ENCODE assay signal across 23 cellular contexts in the genomic region with DNA sequence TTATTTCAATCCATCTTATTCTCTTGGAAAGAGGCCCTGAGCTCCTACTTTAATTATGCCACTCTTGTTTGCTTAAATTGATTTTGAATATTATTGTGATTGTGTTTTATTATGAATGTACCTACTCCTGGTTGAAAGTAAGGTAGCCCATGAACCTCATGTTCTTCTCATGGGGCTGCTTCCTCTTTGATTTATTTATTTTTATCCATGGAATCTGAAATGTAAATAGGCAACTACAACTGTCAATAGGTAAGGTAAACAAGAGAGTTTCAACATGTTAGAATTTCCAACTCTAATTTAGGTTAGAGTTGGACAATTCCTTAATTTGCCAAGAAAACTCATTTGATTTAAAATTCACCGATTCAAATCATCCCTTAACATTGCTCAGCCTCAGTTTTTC. TPM values are rescaled to one million over a fixed set of nuclear protein-coding genes. Genes with fewer than 3 reads are reported as not detected.
A peak's percentile ranks its signal among the peaks of the same experiment; 100 is the strongest.
DNase-seq lines count a peak whose midpoint lies in the region; ATAC-seq and TF ChIP-seq lines count a peak whose summit lies in the region.
"Had no signal": no experiment of that assay in that cellular context is flagged by ENCODE, and none has a peak within 500 bp of the region (broad histone marks: within the 10 kb centered on the region; RNA-seq: fewer than 3 reads in every experiment).

No MANE protein-coding gene starts in this region.

- no peak overlapping the region for H3K4me2 ChIP-seq in IMR-90 (ENCODE audit: low read depth, low read length)
- H3K4me2 ChIP-seq: A549; BLaER1 treated with 17β-estradiol and CSF1 and Interleukin-3, amounts not matched to agents 10 nM and 100 nM; GM23338 had no signal

- WGBS in IMR-90 (ENCODE audit: extremely low coverage in 2 of 2, insufficient read length in 1 of 2), 2 experiments = no CpG with 5 or more reads among the region's 1 CpG
- 44% methylated on average over 1 of the region's 1 CpG for WGBS in right lobe of liver (ENCODE audit: insufficient coverage, low coverage, low lambda C conversion rate, missing lambda C conversion rate)

- TF ChIP-seq CTCF in IMR-90 (conservative IDR thresholded peaks at IDR 0.05; ENCODE audit: low read depth, low read length) (no peak), right lobe of liver (IDR thresholded peaks at IDR 0.05) (no peak), MCF 10A (IDR thresholded peaks at IDR 0.05; ENCODE audit: unreplicated experiment) (no peak)

- H3K4me1 Mint-ChIP-seq in MCF 10A (ENCODE audit: insufficient read depth, unreplicated experiment) = no peaks in the 10 kb centered on the region
- H3K4me1 Mint-ChIP-seq in CD4-positive, alpha-beta memory T cell = no peaks in the 10 kb centered on the region
- H3K4me1 Mint-ChIP-seq: CD14-positive monocyte had no signal

- H3K9ac ChIP-seq in IMR-90 (ENCODE audit: low read depth, low read length) = no peak overlapping the region
- H3K9ac ChIP-seq: BLaER1 treated with 17β-estradiol and CSF1 and Interleukin-3, amounts not matched to agents 10 nM and 100 nM had no signal

- no peak for ATAC-seq in IMR-90 (ENCODE audit: low read depth)
- peak; percentile 64 for ATAC-seq in left lobe of liver
- ATAC-seq in right lobe of liver = peak; percentile 59 to 84 (median 68)
- ATAC-seq: A549, GM23338, HCT116 had no signal

- H2BK15ac ChIP-seq in IMR-90 (ENCODE audit: low read depth, low read length) = no peak overlapping the region; the same call in 2 of the 3 replicates

- no peaks in the 10 kb centered on the region for H3K36me3 Mint-ChIP-seq in MCF 10A (ENCODE audit: insufficient read depth, unreplicated experiment)
- H3K36me3 Mint-ChIP-seq in CD4-positive, alpha-beta memory T cell = no peaks in the 10 kb centered on the region
- H3K36me3 Mint-ChIP-seq: CD14-positive monocyte had no signal

- no peak for TF ChIP-seq RAD21 in IMR-90 (IDR thresholded peaks at IDR 0.05; ENCODE audit: low read length)

- in situ Hi-C loops in IMR-90 (cut with MboI; ENCODE audit: low sequenced_read_pairs) = no loop called here

- DNase-seq in IMR-90 = no peak
- no peak for DNase-seq in left lobe of liver (ENCODE audit: low spot score)
- DNase-seq in right lobe of liver = no peak
- DNase-seq in MCF 10A (ENCODE audit: unreplicated experiment) = no peak
- no peak for DNase-seq in CD4-positive, alpha-beta memory T cell
- no peak for DNase-seq in stimulated activated naive CD4-positive, alpha-beta T cell (lab: John Stamatoyannopoulos, UW)
- DNase-seq: 8988T; ACHN; AML-193; BE2C; Calu3; CD4-positive, alpha-beta T cell; COR-L47; DMS79; EL; GF-D8; H9 had no signal

- no peak overlapping the region for H2AK5ac ChIP-seq in IMR-90 (ENCODE audit: low read depth, low read length)

- H3K4me3 Mint-ChIP-seq in MCF 10A (ENCODE audit: unreplicated experiment) = no peak overlapping the region
- H3K4me3 Mint-ChIP-seq in CD4-positive, alpha-beta memory T cell = no peak overlapping the region
- H3K4me3 Mint-ChIP-seq: CD14-positive monocyte; CD4-positive, alpha-beta T cell; GM23338; H9 had no signal

- H2BK120ac ChIP-seq in IMR-90 (ENCODE audit: low read depth, low read length) = peak overlapping the region; percentile 96

- H3K4me1 ChIP-seq in IMR-90 (ENCODE audit: control insufficient read depth, insufficient read depth, low read length) (peaks cover 19% of the 10 kb centered on the region), right lobe of liver (peaks cover 0 to 39% (median 15%) of the 10 kb centered on the region in 4 donors)
- H3K4me1 ChIP-seq in CD4-positive, alpha-beta memory T cell (ENCODE audit: insufficient read depth, low read length) = no peaks in the 10 kb centered on the region
- H3K4me1 ChIP-seq: A549; BE2C; BLaER1 treated with 17β-estradiol and CSF1 and Interleukin-3, amounts not matched to agents 10 nM and 100 nM had no signal

- H4K5ac ChIP-seq in IMR-90 (ENCODE audit: low read depth, low read length) = peak overlapping the region; percentile 56; the same call in 1 of the 2 replicates

- no peak overlapping the region for H3K23ac ChIP-seq in IMR-90 (ENCODE audit: low read depth, low read length)

- H3K9me1 ChIP-seq in IMR-90 (ENCODE audit: insufficient read depth, low read length) = peaks cover 15% of the 10 kb centered on the region

- CTCF ChIA-PET in IMR-90 (lab: Yijun Ruan, JAX) (no interaction called here), MCF 10A (lab: Yijun Ruan, JAX) (no interaction called here)
- CTCF ChIA-PET in CD4-positive, alpha-beta memory T cell (lab: Charles Lee; ENCODE audit: partially characterized antibody) = no interaction called here

- H3K4ac ChIP-seq in IMR-90 (ENCODE audit: low read depth, low read length) = peak overlapping the region; percentile 81; the same call in 1 of the 2 replicates

- no peak for TF ChIP-seq POLR2A in IMR-90 (IDR thresholded peaks at IDR 0.05; ENCODE audit: low read depth, low read length)
- no peak for TF ChIP-seq POLR2A in right lobe of liver (IDR thresholded peaks at IDR 0.05)

- H4K91ac ChIP-seq in IMR-90 (ENCODE audit: insufficient read depth, low read depth, low read length) = no peak overlapping the region

- H3K79me1 ChIP-seq in IMR-90 (ENCODE audit: low read depth in 1 of 2, low read length in 2 of 2) = peaks cover 0 to 8% of the 10 kb centered on the region in 2 experiments; a peak in 1 of 4 replicates

- H3K56ac ChIP-seq in IMR-90 (ENCODE audit: extremely low read depth, insufficient read depth, low read length) = no peak overlapping the region

- dilution Hi-C loops in IMR-90 (cut with HindIII; ENCODE audit: low sequenced_read_pairs, unreplicated experiment) = no loop called here

- H3K9me3 ChIP-seq in IMR-90 (ENCODE audit: control insufficient read depth, insufficient read depth, low read length) (no peaks in the 10 kb centered on the region), right lobe of liver (no peaks in the 10 kb centered on the region)
- H3K9me3 ChIP-seq in CD4-positive, alpha-beta memory T cell (ENCODE audit: control insufficient read depth in 1 of 2, low read length in 2 of 2) = no peaks in the 10 kb centered on the region
- H3K9me3 ChIP-seq: A549; BE2C; BLaER1 treated with 17β-estradiol and CSF1 and Interleukin-3, amounts not matched to agents 10 nM and 100 nM had no signal

- intact Hi-C loops in IMR-90 (cut with micrococcal nuclease) (loop anchor here (10.0 kb wide), 2 partner anchors 280 to 320 kb away; partner anchors contain the start of gene TRHDE), right lobe of liver (cut with DNase I) (no loop called here), MCF 10A (cut with micrococcal nuclease) (no loop called here)
- intact Hi-C loops in CD4-positive, alpha-beta memory T cell (cut with micrococcal nuclease) = no loop called here

- H3K27me3 Mint-ChIP-seq in MCF 10A (ENCODE audit: insufficient read depth, unreplicated experiment) = peaks cover 11% of the 10 kb centered on the region
- peaks cover 2 to 17% of the 10 kb centered on the region in 2 donors for H3K27me3 Mint-ChIP-seq in CD4-positive, alpha-beta memory T cell

- no peak overlapping the region for H2AFZ ChIP-seq in IMR-90 (replicated peaks; ENCODE audit: low read length, poor library complexity)
- H2AFZ ChIP-seq: GM23338 had no signal

- H3K27me3 ChIP-seq in IMR-90 (ENCODE audit: control insufficient read depth, insufficient read depth, low read length) (no peaks in the 10 kb centered on the region), right lobe of liver (no peaks in the 10 kb centered on the region)
- H3K27me3 ChIP-seq in CD4-positive, alpha-beta memory T cell (ENCODE audit: insufficient read depth, low read length) = no peaks in the 10 kb centered on the region
- H3K27me3 ChIP-seq: BLaER1 treated with 17β-estradiol and CSF1 and Interleukin-3, amounts not matched to agents 10 nM and 100 nM had no signal

- no peaks in the 10 kb centered on the region for H4K20me1 ChIP-seq in IMR-90 (ENCODE audit: insufficient read depth, low read length)
- H4K20me1 ChIP-seq: BLaER1 treated with 17β-estradiol and CSF1 and Interleukin-3, amounts not matched to agents 10 nM and 100 nM had no signal

- H2BK5ac ChIP-seq in IMR-90 (ENCODE audit: low read depth, low read length, poor library complexity, severe bottlenecking) = peak overlapping the region; percentile 97

- no peak overlapping the region for H2AK9ac ChIP-seq in IMR-90 (replicated peaks; ENCODE audit: low read depth, low read length, poor library complexity)

- H3K36me3 ChIP-seq in IMR-90 (ENCODE audit: control insufficient read depth, insufficient read depth, low read length) (no peaks in the 10 kb centered on the region), right lobe of liver (no peaks in the 10 kb centered on the region)
- no peaks in the 10 kb centered on the region for H3K36me3 ChIP-seq in CD4-positive, alpha-beta memory T cell (ENCODE audit: insufficient read depth, low read length)
- H3K36me3 ChIP-seq: BE2C; BLaER1 treated with 17β-estradiol and CSF1 and Interleukin-3, amounts not matched to agents 10 nM and 100 nM had no signal

- no peaks in the 10 kb centered on the region for H3K9me3 Mint-ChIP-seq in MCF 10A (ENCODE audit: unreplicated experiment)
- H3K9me3 Mint-ChIP-seq in CD4-positive, alpha-beta memory T cell = no peaks in the 10 kb centered on the region
- H3K9me3 Mint-ChIP-seq: CD4-positive, alpha-beta T cell; GM23338; H9 had no signal

- H2BK20ac ChIP-seq in IMR-90 (ENCODE audit: low read depth, low read length) = no peak overlapping the region; the same call in 1 of the 2 replicates

- peak overlapping the region in 1 of 2 experiments; percentile 77; a peak in 1 of 4 replicates for H4K8ac ChIP-seq in IMR-90 (ENCODE audit: low read depth in 2 of 2, low read length in 2 of 2)

- no peak overlapping the region; the same call in 1 of the 2 replicates for H3K18ac ChIP-seq in IMR-90 (ENCODE audit: low read depth, low read length)

- no peak overlapping the region for H3K27ac Mint-ChIP-seq in MCF 10A (ENCODE audit: low read depth, unreplicated experiment)
- H3K27ac Mint-ChIP-seq in CD4-positive, alpha-beta memory T cell = no peak overlapping the region
- H3K27ac Mint-ChIP-seq: CD14-positive monocyte; CD4-positive, alpha-beta T cell; GM23338 had no signal

- POLR2A ChIA-PET in IMR-90 (lab: Charles Lee; ENCODE audit: unreplicated experiment) (no interaction called here), MCF 10A (lab: Yijun Ruan, JAX) (interaction anchor here (0.7 kb wide), 1 partner anchor 31 kb away, joined by 3 read pairs; no protein-coding TSS in a partner anchor)
- POLR2A ChIA-PET in CD4-positive, alpha-beta memory T cell (lab: Charles Lee; ENCODE audit: partially characterized antibody) = no interaction called here

- no peak overlapping the region for H3K27ac ChIP-seq in IMR-90 (ENCODE audit: insufficient read depth, low read length)
- H3K27ac ChIP-seq in right lobe of liver = peak overlapping the region; percentile 47 to 49 (median 48)
- H3K27ac ChIP-seq in CD4-positive, alpha-beta memory T cell (ENCODE audit: low read depth, low read length) = no peak overlapping the region
- H3K27ac ChIP-seq: A549; BLaER1 treated with 17β-estradiol and CSF1 and Interleukin-3, amounts not matched to agents 10 nM and 100 nM had no signal

- no peak overlapping the region for H3K14ac ChIP-seq in IMR-90 (replicated peaks; ENCODE audit: low read depth, low read length)

- H3K4me3 ChIP-seq in IMR-90 (ENCODE audit: insufficient read depth, low read depth, low read length) = no peak overlapping the region
- no peak overlapping the region for H3K4me3 ChIP-seq in right lobe of liver
- H3K4me3 ChIP-seq in CD4-positive, alpha-beta memory T cell (ENCODE audit: low read length in 2 of 2) = no peak overlapping the region
- H3K4me3 ChIP-seq: A549; BLaER1 treated with 17β-estradiol and CSF1 and Interleukin-3, amounts not matched to agents 10 nM and 100 nM; GM23338 had no signal

- no TSS peak for BruUV-seq in IMR-90 (replicated peaks; lab: Mats Ljungman, UMichigan)
- no TSS peak for BruUV-seq in MCF 10A (replicated peaks; lab: Mats Ljungman, UMichigan)

RNA-seq across cellular contexts. Expression of gene TPH2, which starts 16.2 kb away (rescaled TPM):
- total RNA-seq in IMR-90 (2012; rRNA removed) = not detected in 2 replicates
- not detected in 2 replicates for polyA plus RNA-seq in IMR-90 (2012; rRNA removed)
- not detected in 2 replicates for polyA plus RNA-seq in IMR-90 (2012; cell fraction: cytosol; rRNA removed)
- polyA plus RNA-seq in IMR-90 (2012; cell fraction: nucleus; rRNA removed; ENCODE audit: low replicate concordance) = not detected in 2 replicates
- not detected for total RNA-seq in left lobe of liver
- total RNA-seq in right lobe of liver = under 1 TPM in 1 of 6 experiments, not detected in 5; 0.13 TPM
- not detected in 2 replicates for total RNA-seq in MCF 10A (2022)
- total RNA-seq in CD4-positive, alpha-beta memory T cell = under 1 TPM in 1 of 2 experiments, not detected in 1; 0.12 TPM
- polyA plus RNA-seq in CD4-positive, alpha-beta memory T cell = not detected
- total RNA-seq: CD4-positive, alpha-beta T cell; H4 had no signal
- polyA plus RNA-seq: A549, CD14-positive monocyte had no signal

Comparison
In these comparisons a context has a peak if more than half of its experiments do, and no peak if none do; other contexts are left out.
1. H3K27ac ChIP-seq: peak in right lobe of liver (3 of 3); none in IMR-90 (single experiment) and CD4-positive, alpha-beta memory T cell (single experiment).